1 cellular context compared by ENCODE assay signal in the genomic region with DNA sequence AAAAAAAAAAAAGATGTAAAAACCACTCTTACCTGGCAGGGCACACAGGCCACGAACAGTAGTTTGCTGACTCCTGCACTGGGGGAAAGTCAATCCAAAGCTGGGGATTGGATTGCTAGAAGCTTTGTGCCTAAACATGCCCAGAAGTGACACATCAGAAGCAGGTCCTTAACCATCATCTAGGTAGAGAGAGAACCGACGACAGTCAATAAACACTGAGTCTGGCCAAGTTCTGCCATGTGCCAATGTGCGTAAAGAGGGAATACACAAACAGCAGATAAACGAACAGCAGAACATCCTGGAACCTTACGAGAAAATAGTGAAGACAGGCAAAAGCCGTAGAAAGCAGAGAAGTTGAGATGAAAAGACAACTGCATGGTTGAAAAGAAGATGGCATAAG.
TF ChIP-seq lines count a peak whose summit lies in the region.

No MANE protein-coding gene starts in this region.

TF ChIP-seq in K562, 482 proteins besides CTCF, POLR2A, EP300 and RAD21:
- no peak for TF ChIP-seq ZKSCAN1 (IDR thresholded peaks at IDR 0.05; ENCODE audit: low read depth, low read length)
- peak; percentile 13; the same call in 1 of the 2 replicates for TF ChIP-seq ZNF277 (CRISPR knock-in tag; IDR thresholded peaks at IDR 0.05; ENCODE audit: borderline replicate concordance)
